ENCODE assay signal across 23 cellular contexts in the genomic region with DNA sequence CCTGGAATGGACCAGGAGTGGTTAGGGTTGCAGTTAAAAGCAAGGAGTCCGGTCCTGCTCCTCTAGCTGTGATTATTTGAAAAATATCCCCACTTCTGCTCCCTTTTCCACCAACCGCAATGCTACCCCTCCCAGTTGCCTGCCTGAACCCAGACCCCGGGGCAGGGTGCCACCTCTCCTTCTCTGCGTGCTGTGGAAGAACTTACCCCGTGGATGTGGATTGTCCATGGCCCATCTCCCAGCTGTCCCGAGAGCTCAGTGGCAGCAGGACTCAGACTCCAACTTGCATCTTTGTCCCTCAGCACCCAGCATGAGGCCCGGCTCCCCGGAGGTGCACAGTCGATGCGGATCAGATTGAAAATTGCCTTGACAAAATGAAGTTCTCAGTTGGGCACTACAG. TPM values are rescaled to one million over a fixed set of nuclear protein-coding genes. Genes with fewer than 3 reads are reported as not detected.
DNase-seq lines count a peak whose midpoint lies in the region; ATAC-seq, FAIRE-seq and TF ChIP-seq lines count a peak whose summit lies in the region.
"Had no signal": no experiment of that assay in that cellular context is flagged by ENCODE, and none has a peak within 500 bp of the region (broad histone marks: within the 10 kb centered on the region; RNA-seq: fewer than 3 reads in every experiment).

No MANE protein-coding gene starts in this region.

- no peaks in the 10 kb centered on the region for H3K9me3 Mint-ChIP-seq in WTC11
- H3K9me3 Mint-ChIP-seq: CD8-positive, alpha-beta T cell; HFFc6 had no signal

- POLR2A ChIA-PET in WTC11 (lab: Charles Lee): interaction anchor here (0.5 kb wide), 1 partner anchor 1642 kb away, joined by 3 read pairs; no protein-coding TSS in a partner anchor

- no peak for FAIRE-seq in frontal cortex (lab: Jason Lieb, UNC)
- FAIRE-seq: GM12878, GM19239, H54 had no signal

- H3K27me3 ChIP-seq in layer of hippocampus (ENCODE audit: control insufficient read depth, insufficient read depth, low read length): no peaks in the 10 kb centered on the region
- H3K27me3 ChIP-seq: BLaER1 treated with 17β-estradiol and CSF1 and Interleukin-3, amounts not matched to agents 10 nM and 100 nM had no signal

- H3K36me3 Mint-ChIP-seq in WTC11: no peaks in the 10 kb centered on the region
- H3K36me3 Mint-ChIP-seq: CD8-positive, alpha-beta T cell had no signal

- TF ChIP-seq POLR2A in lower leg skin (IDR thresholded peaks at IDR 0.05): no peak

- TF ChIP-seq CTCF in WTC11 (IDR thresholded peaks at IDR 0.05) (peak; percentile 10; the same call in 1 of the 2 replicates), lower leg skin (IDR thresholded peaks at IDR 0.05) (no peak)

- peaks cover 21% of the 10 kb centered on the region for H3K4me1 Mint-ChIP-seq in WTC11
- H3K4me1 Mint-ChIP-seq: B cell had no signal

- peaks cover 2% of the 10 kb centered on the region for H3K27me3 Mint-ChIP-seq in WTC11 (ENCODE audit: low read depth)

- peak overlapping the region; percentile 0 for H3K27ac ChIP-seq in caudate nucleus (ENCODE audit: low read depth, low read length)
- peak overlapping the region; percentile 0 for H3K27ac ChIP-seq in layer of hippocampus (ENCODE audit: low read depth, low read length)
- peak overlapping the region; percentile 88 for H3K27ac ChIP-seq in temporal lobe (ENCODE audit: low read depth, low read length)
- H3K27ac ChIP-seq: BLaER1 treated with 17β-estradiol and CSF1 and Interleukin-3, amounts not matched to agents 10 nM and 100 nM; HL-60 had no signal

- no peak overlapping the region for H3K27ac Mint-ChIP-seq in WTC11
- H3K27ac Mint-ChIP-seq: B cell; CD8-positive, alpha-beta T cell; HFFc6 had no signal

- WGBS in lower leg skin, 2 donors: 92 to 94% methylated on average over 10 of the region's 10 CpGs

- H3K4me3 Mint-ChIP-seq in WTC11: no peak overlapping the region
- H3K4me3 Mint-ChIP-seq: B cell; CD8-positive, alpha-beta T cell; HFFc6 had no signal

- DNase-seq in WTC11 (ENCODE audit: low spot score): no peak
- no peak for DNase-seq in caudate nucleus (lab: John Stamatoyannopoulos, UW)
- DNase-seq in lower leg skin (ENCODE audit: low spot score in 2 of 2): no peak
- no peak for DNase-seq in HUDEP-2 (lab: John Stamatoyannopoulos, UW; ENCODE audit: unreplicated experiment in 76 of 76)
- DNase-seq in frontal cortex (ENCODE audit: low spot score in 2 of 2): no peak
- DNase-seq: Calu3; CD8-positive, alpha-beta T cell; DND-41; EL; HCEC 1CT; HFFc6; IMR-90 had no signal

- intact Hi-C loops in lower leg skin (cut with DNase I; ENCODE audit: low total_unique reads): no loop called here

- ATAC-seq in WTC11: no peak
- ATAC-seq: CD8-positive, alpha-beta T cell; GM12878 had no signal

- CTCF ChIA-PET in WTC11 (lab: Charles Lee): interaction anchor here (0.6 to 2.8 kb wide), 18 partner anchors 9 to 234 kb away, joined by 3 to 27 read pairs (median 6); a partner anchor contains a TSS

- H3K4me3 ChIP-seq in lower leg skin (ENCODE audit: low read depth, poor library complexity, severe bottlenecking): no peak overlapping the region
- H3K4me3 ChIP-seq: BLaER1 treated with 17β-estradiol and CSF1 and Interleukin-3, amounts not matched to agents 10 nM and 100 nM; GM12878 had no signal

TF ChIP-seq in WTC11, 78 proteins besides CTCF, POLR2A, EP300 and RAD21 (continues in another document):
- TF ChIP-seq GRHL2 (CRISPR knock-in tag; IDR thresholded peaks at IDR 0.05; ENCODE audit: insufficient replicate concordance, severe bottlenecking): no peak
- no peak for TF ChIP-seq MXD4 (CRISPR knock-in tag; IDR thresholded peaks at IDR 0.05; ENCODE audit: borderline replicate concordance)
- no peak for TF ChIP-seq NFATC4 (CRISPR knock-in tag; IDR thresholded peaks at IDR 0.05)
- TF ChIP-seq, protein P1, sequence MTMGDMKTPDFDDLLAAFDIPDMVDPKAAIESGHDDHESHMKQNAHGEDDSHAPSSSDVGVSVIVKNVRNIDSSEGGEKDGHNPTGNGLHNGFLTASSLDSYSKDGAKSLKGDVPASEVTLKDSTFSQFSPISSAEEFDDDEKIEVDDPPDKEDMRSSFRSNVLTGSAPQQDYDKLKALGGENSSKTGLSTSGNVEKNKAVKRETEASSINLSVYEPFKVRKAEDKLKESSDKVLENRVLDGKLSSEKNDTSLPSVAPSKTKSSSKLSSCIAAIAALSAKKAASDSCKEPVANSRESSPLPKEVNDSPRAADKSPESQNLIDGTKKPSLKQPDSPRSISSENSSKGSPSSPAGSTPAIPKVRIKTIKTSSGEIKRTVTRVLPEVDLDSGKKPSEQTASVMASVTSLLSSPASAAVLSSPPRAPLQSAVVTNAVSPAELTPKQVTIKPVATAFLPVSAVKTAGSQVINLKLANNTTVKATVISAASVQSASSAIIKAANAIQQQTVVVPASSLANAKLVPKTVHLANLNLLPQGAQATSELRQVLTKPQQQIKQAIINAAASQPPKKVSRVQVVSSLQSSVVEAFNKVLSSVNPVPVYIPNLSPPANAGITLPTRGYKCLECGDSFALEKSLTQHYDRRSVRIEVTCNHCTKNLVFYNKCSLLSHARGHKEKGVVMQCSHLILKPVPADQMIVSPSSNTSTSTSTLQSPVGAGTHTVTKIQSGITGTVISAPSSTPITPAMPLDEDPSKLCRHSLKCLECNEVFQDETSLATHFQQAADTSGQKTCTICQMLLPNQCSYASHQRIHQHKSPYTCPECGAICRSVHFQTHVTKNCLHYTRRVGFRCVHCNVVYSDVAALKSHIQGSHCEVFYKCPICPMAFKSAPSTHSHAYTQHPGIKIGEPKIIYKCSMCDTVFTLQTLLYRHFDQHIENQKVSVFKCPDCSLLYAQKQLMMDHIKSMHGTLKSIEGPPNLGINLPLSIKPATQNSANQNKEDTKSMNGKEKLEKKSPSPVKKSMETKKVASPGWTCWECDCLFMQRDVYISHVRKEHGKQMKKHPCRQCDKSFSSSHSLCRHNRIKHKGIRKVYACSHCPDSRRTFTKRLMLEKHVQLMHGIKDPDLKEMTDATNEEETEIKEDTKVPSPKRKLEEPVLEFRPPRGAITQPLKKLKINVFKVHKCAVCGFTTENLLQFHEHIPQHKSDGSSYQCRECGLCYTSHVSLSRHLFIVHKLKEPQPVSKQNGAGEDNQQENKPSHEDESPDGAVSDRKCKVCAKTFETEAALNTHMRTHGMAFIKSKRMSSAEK (CRISPR knock-in tag; IDR thresholded peaks at IDR 0.05; ENCODE audit: borderline replicate concordance): no peak
- TF ChIP-seq, protein P2, sequence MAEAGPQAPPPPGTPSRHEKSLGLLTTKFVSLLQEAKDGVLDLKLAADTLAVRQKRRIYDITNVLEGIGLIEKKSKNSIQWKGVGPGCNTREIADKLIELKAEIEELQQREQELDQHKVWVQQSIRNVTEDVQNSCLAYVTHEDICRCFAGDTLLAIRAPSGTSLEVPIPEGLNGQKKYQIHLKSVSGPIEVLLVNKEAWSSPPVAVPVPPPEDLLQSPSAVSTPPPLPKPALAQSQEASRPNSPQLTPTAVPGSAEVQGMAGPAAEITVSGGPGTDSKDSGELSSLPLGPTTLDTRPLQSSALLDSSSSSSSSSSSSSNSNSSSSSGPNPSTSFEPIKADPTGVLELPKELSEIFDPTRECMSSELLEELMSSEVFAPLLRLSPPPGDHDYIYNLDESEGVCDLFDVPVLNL (CRISPR knock-in tag; IDR thresholded peaks at IDR 0.05; ENCODE audit: borderline replicate concordance, low read depth): no peak
- TF ChIP-seq CREB1 (CRISPR knock-in tag; IDR thresholded peaks at IDR 0.05): no peak
- TF ChIP-seq, protein P3, sequence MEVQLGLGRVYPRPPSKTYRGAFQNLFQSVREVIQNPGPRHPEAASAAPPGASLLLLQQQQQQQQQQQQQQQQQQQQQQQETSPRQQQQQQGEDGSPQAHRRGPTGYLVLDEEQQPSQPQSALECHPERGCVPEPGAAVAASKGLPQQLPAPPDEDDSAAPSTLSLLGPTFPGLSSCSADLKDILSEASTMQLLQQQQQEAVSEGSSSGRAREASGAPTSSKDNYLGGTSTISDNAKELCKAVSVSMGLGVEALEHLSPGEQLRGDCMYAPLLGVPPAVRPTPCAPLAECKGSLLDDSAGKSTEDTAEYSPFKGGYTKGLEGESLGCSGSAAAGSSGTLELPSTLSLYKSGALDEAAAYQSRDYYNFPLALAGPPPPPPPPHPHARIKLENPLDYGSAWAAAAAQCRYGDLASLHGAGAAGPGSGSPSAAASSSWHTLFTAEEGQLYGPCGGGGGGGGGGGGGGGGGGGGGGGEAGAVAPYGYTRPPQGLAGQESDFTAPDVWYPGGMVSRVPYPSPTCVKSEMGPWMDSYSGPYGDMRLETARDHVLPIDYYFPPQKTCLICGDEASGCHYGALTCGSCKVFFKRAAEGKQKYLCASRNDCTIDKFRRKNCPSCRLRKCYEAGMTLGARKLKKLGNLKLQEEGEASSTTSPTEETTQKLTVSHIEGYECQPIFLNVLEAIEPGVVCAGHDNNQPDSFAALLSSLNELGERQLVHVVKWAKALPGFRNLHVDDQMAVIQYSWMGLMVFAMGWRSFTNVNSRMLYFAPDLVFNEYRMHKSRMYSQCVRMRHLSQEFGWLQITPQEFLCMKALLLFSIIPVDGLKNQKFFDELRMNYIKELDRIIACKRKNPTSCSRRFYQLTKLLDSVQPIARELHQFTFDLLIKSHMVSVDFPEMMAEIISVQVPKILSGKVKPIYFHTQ (CRISPR knock-in tag; IDR thresholded peaks at IDR 0.05): no peak
- TF ChIP-seq EMX1 (CRISPR knock-in tag; IDR thresholded peaks at IDR 0.05): no peak
- no peak for TF ChIP-seq JUN (CRISPR knock-in tag; IDR thresholded peaks at IDR 0.05)
- TF ChIP-seq, protein P4, sequence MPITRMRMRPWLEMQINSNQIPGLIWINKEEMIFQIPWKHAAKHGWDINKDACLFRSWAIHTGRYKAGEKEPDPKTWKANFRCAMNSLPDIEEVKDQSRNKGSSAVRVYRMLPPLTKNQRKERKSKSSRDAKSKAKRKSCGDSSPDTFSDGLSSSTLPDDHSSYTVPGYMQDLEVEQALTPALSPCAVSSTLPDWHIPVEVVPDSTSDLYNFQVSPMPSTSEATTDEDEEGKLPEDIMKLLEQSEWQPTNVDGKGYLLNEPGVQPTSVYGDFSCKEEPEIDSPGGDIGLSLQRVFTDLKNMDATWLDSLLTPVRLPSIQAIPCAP (CRISPR knock-in tag; IDR thresholded peaks at IDR 0.05): no peak
- no peak for TF ChIP-seq NR3C1 (CRISPR knock-in tag; conservative IDR thresholded peaks at IDR 0.05; ENCODE audit: low read depth)

RNA-seq across cellular contexts. Expression of a gene that starts 14.4 kb away (rescaled TPM):
- total RNA-seq in WTC11 (2021): 0.50 to 0.72 TPM (median 0.50 TPM) in 3 replicates
- 54.6 TPM for total RNA-seq in temporal lobe
- 1 to 10 TPM in 2 of 4 donors, under 1 TPM in 1, not detected in 1; 0.10 to 2.3 (median 1.1) TPM for total RNA-seq in lower leg skin
- 52.2 TPM for total RNA-seq in frontal cortex
- total RNA-seq: A172; B cell; Calu3; CD8-positive, alpha-beta T cell; G401; GM12878; HFFc6; HT1080; IMR-90 had no signal

Comparison
In these comparisons a context has a peak if more than half of its experiments do, and no peak if none do; other contexts are left out.
1. H3K27ac ChIP-seq: peak in every context shown above with its lines; median percentile 88 in temporal lobe; 0 in caudate nucleus; 0 in layer of hippocampus.
2. RNA of a gene that starts 14.4 kb away (total RNA-seq): 54.6 TPM in temporal lobe (single experiment) and 52.2 TPM in frontal cortex (single experiment); 0.10 to 2.3 TPM in lower leg skin and 0.50 to 0.72 TPM in WTC11; every median in the first group is over 10 times any median in the second.